ENCODE assay signal across 17 cellular contexts in genomic region chr15:69140306-69140705, GRCh38.
"Had no signal": no experiment of that assay in that cellular context is flagged by ENCODE, and none has a peak within 500 bp of the region (broad histone marks: within the 10 kb centered on the region; RNA-seq: fewer than 3 reads in every experiment).

No MANE protein-coding gene starts in this region.

- H3K9me3 ChIP-seq: heart left ventricle, sigmoid colon, transverse colon had no signal

- H3K36me3 Mint-ChIP-seq: activated naive CD8-positive, alpha-beta T cell had no signal

- H3K4me3 ChIP-seq: heart left ventricle, sigmoid colon, transverse colon had no signal

- H3K9me3 Mint-ChIP-seq: activated CD4-positive, alpha-beta memory T cell treated with anti-CD3 and anti-CD28 coated beads, Interleukin-2, amount 10 ng/mL, durations not matched to agents 7 days and 5 days had no signal

- H3K4me1 Mint-ChIP-seq: activated CD4-positive, alpha-beta memory T cell treated with anti-CD3 and anti-CD28 coated beads, Interleukin-2, amount 10 ng/mL, durations not matched to agents 7 days and 5 days; stimulated activated naive B cell treated with anti-CD40 and anti-IgM and Interleukin-4, amounts not matched to agents 10 μg/mL and 1 μg/mL and 100 μg/mL, for 72 hours had no signal

- H3K4me1 ChIP-seq: heart left ventricle had no signal

- FAIRE-seq: bronchial epithelial cell, colon, frontal cortex had no signal

- H3K36me3 ChIP-seq: heart left ventricle, sigmoid colon, transverse colon had no signal

- H3K27me3 ChIP-seq: transverse colon had no signal

- DNase-seq: activated CD4-positive, alpha-beta memory T cell treated with anti-CD3 and anti-CD28 coated beads, Interleukin-2, amount 10 ng/mL, durations not matched to agents 7 days and 5 days; activated gamma-delta T cell; activated T-cell treated with anti-CD3 and anti-CD28 coated beads, Interleukin-2, amount 50 U/mL, for 48 hours; heart left ventricle; islet precursor cell; left ventricle myocardium superior; nephron progenitor cell; sigmoid colon; stimulated activated CD4-positive, alpha-beta T cell treated with anti-CD3 and anti-CD28 coated beads, Interleukin-2, amount 100 ng/mL, for 24 hours; stimulated activated naive B cell treated with anti-CD40 and anti-IgM and Interleukin-4, amounts not matched to agents 10 μg/mL and 1 μg/mL and 100 μg/mL, for 72 hours; T1000; transverse colon had no signal

- H3K27ac ChIP-seq: heart left ventricle, sigmoid colon, transverse colon, VCaP had no signal

- H3K4me3 Mint-ChIP-seq: activated CD4-positive, alpha-beta memory T cell treated with anti-CD3 and anti-CD28 coated beads, Interleukin-2, amount 10 ng/mL, durations not matched to agents 7 days and 5 days; activated naive CD8-positive, alpha-beta T cell; nephron progenitor cell; stimulated activated naive B cell treated with anti-CD40 and anti-IgM and Interleukin-4, amounts not matched to agents 10 μg/mL and 1 μg/mL and 100 μg/mL, for 72 hours had no signal

- ATAC-seq: heart left ventricle; left ventricle myocardium superior; stimulated activated naive B cell treated with anti-CD40 and anti-IgM and Interleukin-4, amounts not matched to agents 10 μg/mL and 1 μg/mL and 100 μg/mL, for 72 hours had no signal

- H3K27ac Mint-ChIP-seq: activated CD4-positive, alpha-beta memory T cell treated with anti-CD3 and anti-CD28 coated beads, Interleukin-2, amount 10 ng/mL, durations not matched to agents 7 days and 5 days; activated naive CD8-positive, alpha-beta T cell; nephron progenitor cell; stimulated activated naive B cell treated with anti-CD40 and anti-IgM and Interleukin-4, amounts not matched to agents 10 μg/mL and 1 μg/mL and 100 μg/mL, for 72 hours had no signal
